ENCODE assay signal across 10 cellular contexts in the genomic region with DNA sequence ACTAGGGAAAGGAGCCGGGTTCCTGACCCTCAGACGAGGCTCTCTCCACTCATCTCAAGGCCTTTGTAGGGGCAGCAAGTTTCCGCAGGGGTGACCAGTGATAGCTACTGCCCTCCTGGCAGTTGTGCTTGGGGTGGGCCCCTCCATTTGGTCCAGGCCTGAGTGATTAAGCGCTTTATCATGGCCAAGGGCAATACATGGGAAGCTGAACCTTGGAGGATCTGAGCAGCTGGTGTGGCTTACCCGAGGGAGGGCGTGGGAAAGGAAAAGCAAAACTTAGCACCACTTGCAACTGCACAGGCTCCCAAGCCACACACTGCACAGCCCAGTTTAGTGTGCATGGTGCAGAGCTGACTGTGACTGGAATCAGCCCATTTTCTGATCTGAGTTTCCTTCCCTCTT. TPM values are rescaled to one million over a fixed set of nuclear protein-coding genes. Genes with fewer than 3 reads are reported as not detected.
DNase-seq lines count a peak whose midpoint lies in the region; ATAC-seq, FAIRE-seq and TF ChIP-seq lines count a peak whose summit lies in the region.
"Had no signal": no experiment of that assay in that cellular context is flagged by ENCODE, and none has a peak within 500 bp of the region (broad histone marks: within the 10 kb centered on the region; RNA-seq: fewer than 3 reads in every experiment).

No MANE protein-coding gene starts in this region.

- peak; percentile 9 for FAIRE-seq in GM18507 (lab: Jason Lieb, UNC)

- POLR2A ChIA-PET in OCI-LY7 (lab: Charles Lee) = interaction anchor here (1.2 to 9.0 kb wide), 6 partner anchors 12 to 48 kb away, joined by 3 to 84 read pairs (median 19); a partner anchor contains a TSS

- TF ChIP-seq CTCF in OCI-LY7 (conservative IDR thresholded peaks at IDR 0.05; ENCODE audit: low read length) = no peak

- BruUV-seq in OCI-LY7 (replicated peaks; lab: Mats Ljungman, UMichigan) = no TSS peak

- H3K4me3 ChIP-seq in OCI-LY7 (ENCODE audit: low read depth, low read length, poor library complexity, severe bottlenecking) = no peak overlapping the region
- H3K4me3 ChIP-seq: cardiac muscle cell had no signal

- ATAC-seq in HG02678 (IDR thresholded peaks at IDR 0.05; ENCODE audit: unreplicated experiment) = peak; percentile 35

- CTCF ChIA-PET in OCI-LY7 (lab: Charles Lee; ENCODE audit: unreplicated experiment) = interaction anchor here (0.6 to 1.3 kb wide), 4 partner anchors 11 to 42 kb away, joined by 3 to 4 read pairs (median 3); no protein-coding TSS in a partner anchor

- no peaks in the 10 kb centered on the region for H4K20me1 ChIP-seq in OCI-LY7 (ENCODE audit: insufficient read depth, low read length)

- intact Hi-C loops in OCI-LY7 (cut with micrococcal nuclease; ENCODE audit: unreplicated experiment) = loop anchor here (10.0 kb wide), 1 partner anchor 968 kb away; no protein-coding TSS in a partner anchor

- H3K9me2 ChIP-seq in OCI-LY7 (ENCODE audit: insufficient read depth, low read length) = no peaks in the 10 kb centered on the region

- DNase-seq in GM18507 (ENCODE audit: extremely low spot score, insufficient read length, low read depth) (no peak), OCI-LY7 (ENCODE audit: low spot score) (peak; percentile 35), myocyte (ENCODE audit: low read depth) (peak; percentile 98), NCI-H526 treated with DMSO at 0.1 percent for 48 hours (lab: John Stamatoyannopoulos, UW) (no peak), amygdala (lab: John Stamatoyannopoulos, UW) (no peak), DMS79 (lab: John Stamatoyannopoulos, UW) (no peak), NCI-H1417 (lab: John Stamatoyannopoulos, UW) (no peak)
- DNase-seq: T-helper 9 cell had no signal

- H3K9me3 ChIP-seq in OCI-LY7 (ENCODE audit: low read length) = no peaks in the 10 kb centered on the region

- H3K27ac ChIP-seq in OCI-LY7 (ENCODE audit: low read depth, low read length, poor library complexity, severe bottlenecking) = peak overlapping the region; percentile 33
- H3K27ac ChIP-seq: cardiac muscle cell had no signal

- peak overlapping the region; percentile 95 for H3K4me2 ChIP-seq in OCI-LY7 (ENCODE audit: low read length)

- H3K4me1 ChIP-seq in OCI-LY7 (ENCODE audit: insufficient read depth, low read length, poor library complexity, severe bottlenecking) = peaks cover 65% of the 10 kb centered on the region

- H3K36me3 ChIP-seq in OCI-LY7 (ENCODE audit: insufficient read depth, low read length) = no peaks in the 10 kb centered on the region
- H3K36me3 ChIP-seq: cardiac muscle cell had no signal

- peak overlapping the region; percentile 35; the same call in 1 of the 2 replicates for H2AFZ ChIP-seq in OCI-LY7 (ENCODE audit: low read length)

- peaks cover 11% of the 10 kb centered on the region; the same call in 1 of the 2 replicates for H3K79me2 ChIP-seq in OCI-LY7 (ENCODE audit: insufficient read depth, low read depth, low read length)

RNA-seq across cellular contexts. Expression of a gene that starts 47.8 kb away (rescaled TPM):
- total RNA-seq in OCI-LY7 (2014; rRNA removed; shearing (Covaris generic)) = 46.8 and 60.7 TPM in 2 replicates
- total RNA-seq in OCI-LY7 (2022) (48.6 and 54.9 TPM in 2 replicates), myocyte (73.6 and 85.0 TPM in 2 replicates)
- 94.5 TPM for polyA plus RNA-seq in myocyte (2012)

Comparison
In these comparisons a context has a peak if more than half of its experiments do, and no peak if none do; other contexts are left out.
1. DNase-seq: peak in OCI-LY7 (single experiment) and myocyte (single experiment); none in GM18507 (single experiment), NCI-H526 treated with DMSO at 0.1 percent for 48 hours (single experiment), amygdala (0 of 56), DMS79 (single experiment) and NCI-H1417 (0 of 3).